In genomic region chr21:44871576-44872265, GRCh38 we compare ENCODE assay signal across 8 cellular contexts. TPM values are rescaled to one million over a fixed set of nuclear protein-coding genes. Genes with fewer than 3 reads are reported as not detected.
A peak's percentile ranks its signal among the peaks of the same experiment; 100 is the strongest.
DNase-seq lines count a peak whose midpoint lies in the region; ATAC-seq and TF ChIP-seq lines count a peak whose summit lies in the region.

No MANE protein-coding gene starts in this region.

- H3K4me3 Mint-ChIP-seq in activated T-helper 1 cell treated with anti-CD3 and anti-CD28 coated beads, Interleukin-12 subunit alpha, Interleukin-12 subunit beta, Interleukin-2, Interleukin-4 antibody, amounts not matched to agents 30 ng/mL and 10 ng/mL and 1 ng/mL, durations not matched to agents 14 hours and 24 hours and 36 hours: peak overlapping the region; percentile 93
- peak overlapping the region; percentile 93 for H3K4me3 Mint-ChIP-seq in osteocyte (ENCODE audit: unreplicated experiment)

- peak overlapping the region; percentile 83 for H3K27ac Mint-ChIP-seq in activated T-helper 1 cell treated with anti-CD3 and anti-CD28 coated beads, Interleukin-12 subunit alpha, Interleukin-12 subunit beta, Interleukin-2, Interleukin-4 antibody, amounts not matched to agents 30 ng/mL and 10 ng/mL and 1 ng/mL, durations not matched to agents 14 hours and 24 hours and 36 hours
- peak overlapping the region; percentile 92 for H3K27ac Mint-ChIP-seq in osteocyte (ENCODE audit: unreplicated experiment)

- no peaks in the 10 kb centered on the region for H3K9me3 ChIP-seq in HUES64 (ENCODE audit: insufficient read depth, low read depth, low read length)

- intact Hi-C loops in activated T-helper 1 cell treated with anti-CD3 and anti-CD28 coated beads, Interleukin-12 subunit alpha, Interleukin-12 subunit beta, Interleukin-2, Interleukin-4 antibody, amounts not matched to agents 30 ng/mL and 10 ng/mL and 1 ng/mL, durations not matched to agents 14 hours and 24 hours and 36 hours (cut with micrococcal nuclease): loop anchor here (1.0 kb wide), 1 partner anchor 25 kb away; no protein-coding TSS in a partner anchor

- H3K27me3 ChIP-seq in HUES64 (ENCODE audit: insufficient read depth, low read length): peaks cover 25% of the 10 kb centered on the region

- H3K4me1 ChIP-seq in HUES64 (ENCODE audit: insufficient read depth, low read length): peaks cover 44% of the 10 kb centered on the region

- H3K9me3 Mint-ChIP-seq in activated T-helper 1 cell treated with anti-CD3 and anti-CD28 coated beads, Interleukin-12 subunit alpha, Interleukin-12 subunit beta, Interleukin-2, Interleukin-4 antibody, amounts not matched to agents 30 ng/mL and 10 ng/mL and 1 ng/mL, durations not matched to agents 14 hours and 24 hours and 36 hours: no peaks in the 10 kb centered on the region
- H3K9me3 Mint-ChIP-seq in osteocyte (ENCODE audit: unreplicated experiment): no peaks in the 10 kb centered on the region

- H3K9ac ChIP-seq in HUES64 (ENCODE audit: low read depth, low read length): no peak overlapping the region; the same call in 1 of the 2 replicates

- ATAC-seq in GM18511 (IDR thresholded peaks at IDR 0.05; ENCODE audit: unreplicated experiment) (no peak), GM21717 (IDR thresholded peaks at IDR 0.05; ENCODE audit: unreplicated experiment) (no peak)

- H3K4me1 Mint-ChIP-seq in activated T-helper 1 cell treated with anti-CD3 and anti-CD28 coated beads, Interleukin-12 subunit alpha, Interleukin-12 subunit beta, Interleukin-2, Interleukin-4 antibody, amounts not matched to agents 30 ng/mL and 10 ng/mL and 1 ng/mL, durations not matched to agents 14 hours and 24 hours and 36 hours (ENCODE audit: low read depth): peaks cover 80% of the 10 kb centered on the region
- peaks cover 75% of the 10 kb centered on the region for H3K4me1 Mint-ChIP-seq in osteocyte (ENCODE audit: unreplicated experiment)

- 72% methylated on average over 14 of the region's 14 CpGs for WGBS in HUES64

- H3K36me3 ChIP-seq in HUES64 (ENCODE audit: insufficient read depth, low read length): 0 out of 2 replicates have a peak, but pooled peaks cover 3% of the 10 kb centered on the region

- H3K27ac ChIP-seq in HUES64 (ENCODE audit: low read depth, low read length): no peak overlapping the region

- H3K36me3 Mint-ChIP-seq in activated T-helper 1 cell treated with anti-CD3 and anti-CD28 coated beads, Interleukin-12 subunit alpha, Interleukin-12 subunit beta, Interleukin-2, Interleukin-4 antibody, amounts not matched to agents 30 ng/mL and 10 ng/mL and 1 ng/mL, durations not matched to agents 14 hours and 24 hours and 36 hours (ENCODE audit: low read depth): peaks cover 3% of the 10 kb centered on the region
- H3K36me3 Mint-ChIP-seq in osteocyte (ENCODE audit: unreplicated experiment): peaks cover 2% of the 10 kb centered on the region

- peak overlapping the region; percentile 73 for H3K4me3 ChIP-seq in AG09309 (ENCODE audit: control insufficient read depth, low read depth, low read length)
- H3K4me3 ChIP-seq in HUES64 (ENCODE audit: low read length): peak overlapping the region; percentile 87

- TF ChIP-seq CTCF in AG09309 (IDR thresholded peaks at IDR 0.05; ENCODE audit: control insufficient read depth, insufficient read depth, low read depth, low read length, missing control alignments) (no peak), osteocyte (IDR thresholded peaks at IDR 0.05) (no peak)

- no peaks in the 10 kb centered on the region for H3K27me3 Mint-ChIP-seq in activated T-helper 1 cell treated with anti-CD3 and anti-CD28 coated beads, Interleukin-12 subunit alpha, Interleukin-12 subunit beta, Interleukin-2, Interleukin-4 antibody, amounts not matched to agents 30 ng/mL and 10 ng/mL and 1 ng/mL, durations not matched to agents 14 hours and 24 hours and 36 hours (ENCODE audit: insufficient read depth)
- H3K27me3 Mint-ChIP-seq in osteocyte (ENCODE audit: unreplicated experiment): no peaks in the 10 kb centered on the region

- DNase-seq in AG09309 (ENCODE audit: low read depth) (peak; percentile 49), globus pallidus (ENCODE audit: low spot score) (peak; percentile 26), osteocyte (ENCODE audit: extremely low spot score, unreplicated experiment) (no peak), NCI-H2227 (lab: John Stamatoyannopoulos, UW; ENCODE audit: unreplicated experiment) (no peak)
- DNase-seq in activated T-helper 1 cell treated with anti-CD3 and anti-CD28 coated beads, Interleukin-12 subunit alpha, Interleukin-12 subunit beta, Interleukin-2, Interleukin-4 antibody, amounts not matched to agents 30 ng/mL and 10 ng/mL and 1 ng/mL, durations not matched to agents 14 hours and 24 hours and 36 hours (ENCODE audit: low spot score): no peak

RNA-seq across cellular contexts. Expression of gene PTTG1IP, which starts 1.8 kb away (rescaled TPM):
- 126 TPM for polyA plus RNA-seq in HUES64 (2013, experiment 1 of 2)
- 128 TPM for polyA plus RNA-seq in HUES64 (2013, experiment 2 of 2)
- 46.7 and 48.7 TPM in 2 replicates for total RNA-seq in activated T-helper 1 cell treated with anti-CD3 and anti-CD28 coated beads, Interleukin-12 subunit alpha, Interleukin-12 subunit beta, Interleukin-2, Interleukin-4 antibody, amounts not matched to agents 30 ng/mL and 10 ng/mL and 1 ng/mL, durations not matched to agents 14 hours and 24 hours and 36 hours
- 318 and 328 TPM in 2 replicates for total RNA-seq in osteocyte

RNA-seq across cellular contexts. Expression of gene ITGB2, which starts 49.0 kb away (rescaled TPM):
- polyA plus RNA-seq in HUES64 (2013, experiment 1 of 2): 0.85 TPM
- polyA plus RNA-seq in HUES64 (2013, experiment 2 of 2): 0.76 TPM
- 292 and 294 TPM in 2 replicates for total RNA-seq in activated T-helper 1 cell treated with anti-CD3 and anti-CD28 coated beads, Interleukin-12 subunit alpha, Interleukin-12 subunit beta, Interleukin-2, Interleukin-4 antibody, amounts not matched to agents 30 ng/mL and 10 ng/mL and 1 ng/mL, durations not matched to agents 14 hours and 24 hours and 36 hours
- 0.62 and 1.1 TPM in 2 replicates for total RNA-seq in osteocyte

RNA-seq across cellular contexts. Expression of gene SUMO3, which starts 53.9 kb away (rescaled TPM):
- polyA plus RNA-seq in HUES64 (2013, experiment 1 of 2): 109 TPM
- polyA plus RNA-seq in HUES64 (2013, experiment 2 of 2): 117 TPM
- total RNA-seq in activated T-helper 1 cell treated with anti-CD3 and anti-CD28 coated beads, Interleukin-12 subunit alpha, Interleukin-12 subunit beta, Interleukin-2, Interleukin-4 antibody, amounts not matched to agents 30 ng/mL and 10 ng/mL and 1 ng/mL, durations not matched to agents 14 hours and 24 hours and 36 hours: 86.9 and 88.6 TPM in 2 replicates
- total RNA-seq in osteocyte: 69.6 and 74.9 TPM in 2 replicates

Comparison
In these comparisons a context has a peak if more than half of its experiments do, and no peak if none do; other contexts are left out.
1. DNase-seq: peak in AG09309 (single experiment) and globus pallidus (single experiment); none in activated T-helper 1 cell treated with anti-CD3 and anti-CD28 coated beads, Interleukin-12 subunit alpha, Interleukin-12 subunit beta, Interleukin-2, Interleukin-4 antibody, amounts not matched to agents 30 ng/mL and 10 ng/mL and 1 ng/mL, durations not matched to agents 14 hours and 24 hours and 36 hours (single experiment), osteocyte (single experiment) and NCI-H2227 (single experiment).
2. RNA of gene ITGB2, which starts 49.0 kb away (total RNA-seq): 292 to 294 TPM in activated T-helper 1 cell treated with anti-CD3 and anti-CD28 coated beads, Interleukin-12 subunit alpha, Interleukin-12 subunit beta, Interleukin-2, Interleukin-4 antibody, amounts not matched to agents 30 ng/mL and 10 ng/mL and 1 ng/mL, durations not matched to agents 14 hours and 24 hours and 36 hours; 0.62 to 1.1 TPM in osteocyte; every median in the first group is over 100 times any median in the second.